Comparison of ENCODE assay signal across 9 cellular contexts in the genomic region with DNA sequence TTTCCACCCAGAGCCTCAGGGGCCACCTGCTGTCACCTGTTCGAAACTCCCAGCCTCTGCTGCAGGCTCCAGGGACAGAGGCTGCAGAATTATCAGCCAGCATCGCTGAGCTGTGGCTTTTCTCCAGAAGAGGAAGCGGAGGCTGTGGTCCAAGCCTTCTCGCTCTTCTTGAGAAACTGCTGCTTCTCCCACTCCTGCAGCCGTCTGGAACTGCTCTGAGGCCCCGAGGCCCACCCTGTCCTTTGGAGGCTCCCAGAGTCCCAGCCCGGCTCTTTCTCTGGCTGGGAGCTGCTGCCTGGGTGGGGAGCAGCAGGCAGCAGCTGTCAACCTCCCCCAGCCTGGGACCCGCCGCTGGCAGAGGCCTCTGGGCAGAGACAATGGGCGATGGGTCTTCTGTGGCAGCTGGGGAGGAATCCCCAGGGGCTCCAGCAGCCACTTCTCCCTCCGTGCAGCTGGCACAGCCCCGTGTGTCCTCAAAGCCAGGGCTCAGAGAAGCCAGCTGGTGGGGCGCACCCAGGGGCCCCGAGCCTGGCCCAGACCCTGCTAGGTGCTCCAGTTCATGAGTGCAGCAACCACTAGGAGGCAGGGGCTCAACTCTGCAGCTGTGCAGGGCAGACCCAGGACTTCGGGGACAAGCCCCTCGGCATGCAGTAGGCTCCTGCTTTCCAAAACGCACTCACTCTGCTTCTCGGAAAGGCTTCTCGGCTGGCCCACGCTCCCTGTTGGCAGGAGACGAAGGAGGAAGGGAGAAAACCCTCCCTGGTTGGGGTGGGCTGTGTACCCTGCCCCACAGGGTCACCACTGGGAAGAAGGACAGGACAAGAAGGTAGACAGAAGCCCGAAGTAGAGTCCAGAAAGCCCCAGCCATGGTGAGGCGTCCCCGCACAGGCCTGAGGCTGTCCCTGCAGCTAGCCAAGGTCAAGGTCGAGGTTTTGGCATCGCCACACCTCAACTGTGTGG.
DNase-seq lines count a peak whose midpoint lies in the region; ATAC-seq and TF ChIP-seq lines count a peak whose summit lies in the region.
"Had no signal": no experiment of that assay in that cellular context is flagged by ENCODE, and none has a peak within 500 bp of the region (broad histone marks: within the 10 kb centered on the region; RNA-seq: fewer than 3 reads in every experiment).

No MANE protein-coding gene starts in this region.

- DNase-seq in GM12864 (ENCODE audit: low read depth) (no peak), SHP77 treated with DMSO at 0.1 percent for 48 hours (lab: John Stamatoyannopoulos, UW) (peak; percentile 16), fibroblast of pulmonary artery (ENCODE audit: low read depth) (no peak), islet precursor cell (no peak), GM03348 (ENCODE audit: low spot score) (no peak)
- peak in 1 of 2 donors; percentile 46 for DNase-seq in stimulated activated naive CD8-positive, alpha-beta T cell treated with anti-CD3 and anti-CD28 coated beads, Interleukin-15, amount 100 ng/mL, for 72 hours
- DNase-seq: IMR-90 had no signal

- peak overlapping the region; percentile 71 to 98 for H3K27ac Mint-ChIP-seq in stimulated activated naive CD8-positive, alpha-beta T cell treated with anti-CD3 and anti-CD28 coated beads, Interleukin-15, amount 100 ng/mL, for 72 hours

- H3K4me3 Mint-ChIP-seq in stimulated activated naive CD8-positive, alpha-beta T cell treated with anti-CD3 and anti-CD28 coated beads, Interleukin-15, amount 100 ng/mL, for 72 hours: peak overlapping the region; percentile 54 to 61

- no peaks in the 10 kb centered on the region for H3K9me3 Mint-ChIP-seq in stimulated activated naive CD8-positive, alpha-beta T cell treated with anti-CD3 and anti-CD28 coated beads, Interleukin-15, amount 100 ng/mL, for 72 hours

- H3K4me1 Mint-ChIP-seq in stimulated activated naive CD8-positive, alpha-beta T cell treated with anti-CD3 and anti-CD28 coated beads, Interleukin-15, amount 100 ng/mL, for 72 hours: peaks cover 66% of the 10 kb centered on the region

- H3K4me3 ChIP-seq in GM12864 (ENCODE audit: low read depth, low read length) (no peak overlapping the region), fibroblast of pulmonary artery (replicated peaks; ENCODE audit: low read depth, low read length) (no peak overlapping the region)

- H3K27me3 Mint-ChIP-seq in stimulated activated naive CD8-positive, alpha-beta T cell treated with anti-CD3 and anti-CD28 coated beads, Interleukin-15, amount 100 ng/mL, for 72 hours: peaks cover 8% of the 10 kb centered on the region

- ATAC-seq in HG03432 (IDR thresholded peaks at IDR 0.05; ENCODE audit: unreplicated experiment): peak; percentile 73
- peak; percentile 61 for ATAC-seq in stimulated activated naive CD8-positive, alpha-beta T cell treated with anti-CD3 and anti-CD28 coated beads, Interleukin-15, amount 100 ng/mL, for 72 hours
- ATAC-seq in HG03139 (IDR thresholded peaks at IDR 0.05; ENCODE audit: unreplicated experiment): no peak

- TF ChIP-seq CTCF in GM12864 (IDR thresholded peaks at IDR 0.05; ENCODE audit: low read depth, low read length, missing control alignments): peak; percentile 59
- TF ChIP-seq CTCF in fibroblast of pulmonary artery (IDR thresholded peaks at IDR 0.05; ENCODE audit: low read length, missing control alignments): peak; percentile 19
